10 cellular contexts compared by ENCODE assay signal in genomic region chr2:238847432-238847801, GRCh38. TPM values are rescaled to one million over a fixed set of nuclear protein-coding genes. Genes with fewer than 3 reads are reported as not detected.
DNase-seq lines count a peak whose midpoint lies in the region; ATAC-seq and TF ChIP-seq lines count a peak whose summit lies in the region.
"Had no signal": no experiment of that assay in that cellular context is flagged by ENCODE, and none has a peak within 500 bp of the region (broad histone marks: within the 10 kb centered on the region; RNA-seq: fewer than 3 reads in every experiment).

No MANE protein-coding gene starts in this region.

- H3K9me2 ChIP-seq in GM23248 (ENCODE audit: insufficient read depth), result no peaks in the 10 kb centered on the region

- ATAC-seq in gastrocnemius medialis (peak in 1 of 2 donors; percentile 11), GM21723 (IDR thresholded peaks at IDR 0.05; ENCODE audit: unreplicated experiment) (no peak), HG03439 (IDR thresholded peaks at IDR 0.05; ENCODE audit: unreplicated experiment) (no peak)

- H3K9me3 ChIP-seq in GM23248 (ENCODE audit: low read depth), result no peaks in the 10 kb centered on the region
- no peaks in the 10 kb centered on the region for H3K9me3 ChIP-seq in colonic mucosa
- no peaks in the 10 kb centered on the region; the same call in 1 of the 2 replicates for H3K9me3 ChIP-seq in iPS-20b (ENCODE audit: insufficient read depth, low read depth, low read length)
- H3K9me3 ChIP-seq in gastrocnemius medialis, result no peaks in the 10 kb centered on the region

- H3K4me2 ChIP-seq in GM23248 (ENCODE audit: unreplicated experiment), result peak overlapping the region; percentile 97

- in situ Hi-C loops in GM23248 (cut with MboI) (loop anchor here (10.0 kb wide), 2 partner anchors 123 to 333 kb away; no protein-coding TSS in a partner anchor), gastrocnemius medialis (cut with MboI; ENCODE audit: low sequenced_read_pairs in 4 of 4) (no loop called here)

- H3K4me1 Mint-ChIP-seq in glutamatergic neuron (ENCODE audit: low read depth, unreplicated experiment), result peaks cover 2% of the 10 kb centered on the region

- H3K36me3 Mint-ChIP-seq in glutamatergic neuron (ENCODE audit: unreplicated experiment), result no peaks in the 10 kb centered on the region

- peaks cover 19% of the 10 kb centered on the region for H3K27me3 Mint-ChIP-seq in glutamatergic neuron (ENCODE audit: unreplicated experiment)

- intact Hi-C loops in colonic mucosa (cut with DNase I), result no loop called here
- intact Hi-C loops in gastrocnemius medialis (cut with DNase I; ENCODE audit: low total_unique reads), result no loop called here

- H3F3A ChIP-seq in GM23248 (ENCODE audit: insufficient read depth), result peaks cover 33% of the 10 kb centered on the region

- H3K9ac ChIP-seq in GM23248 (peak overlapping the region; percentile 97), colonic mucosa (ENCODE audit: low read depth in 2 of 2, low read length in 2 of 2) (peak overlapping the region in 1 of 2 donors; percentile 58), iPS-20b (ENCODE audit: low read depth, low read length) (no peak overlapping the region)

- H3K4me3 ChIP-seq in GM23248, result peak overlapping the region; percentile 98
- H3K4me3 ChIP-seq in colonic mucosa, result peak overlapping the region; percentile 37
- H3K4me3 ChIP-seq in iPS-20b (ENCODE audit: low read length), result peak overlapping the region; percentile 67; the same call in 1 of the 2 replicates
- H3K4me3 ChIP-seq in gastrocnemius medialis, result peak overlapping the region; percentile 52 to 63 (median 56)

- WGBS in GM23248 (ENCODE audit: low coverage in 1 of 2, low lambda C conversion rate in 2 of 2, missing lambda C conversion rate in 2 of 2), 2 experiments, result 1% methylated on average over 27 of the region's 28 CpGs

- DNase-seq in GM23248 (no peak), colonic mucosa (no peak), gastrocnemius medialis (no peak), glutamatergic neuron (no peak), NCI-H2171 (lab: John Stamatoyannopoulos, UW) (no peak)
- DNase-seq: Calu3; stimulated activated CD4-positive, alpha-beta T cell treated with anti-CD3 and anti-CD28 coated beads, Interleukin-2, amount 100 ng/mL, for 48 hours had no signal

- TF ChIP-seq CTCF in colonic mucosa (IDR thresholded peaks at IDR 0.05) (no peak), gastrocnemius medialis (IDR thresholded peaks at IDR 0.05 in 4 of 5, conservative IDR thresholded peaks at IDR 0.05 in 1 of 5) (no peak), glutamatergic neuron (IDR thresholded peaks at IDR 0.05; ENCODE audit: partially characterized antibody, unreplicated experiment) (no peak)

- no peak overlapping the region for H3K27ac Mint-ChIP-seq in glutamatergic neuron (ENCODE audit: unreplicated experiment)

- H3K36me3 ChIP-seq in GM23248 (ENCODE audit: low read depth) (peaks cover 34% of the 10 kb centered on the region), colonic mucosa (no peaks in the 10 kb centered on the region), iPS-20b (ENCODE audit: insufficient read depth, low read depth, low read length) (no peaks in the 10 kb centered on the region), gastrocnemius medialis (no peaks in the 10 kb centered on the region)

- H3K4me1 ChIP-seq in GM23248 (ENCODE audit: insufficient read depth) (peaks cover 19% of the 10 kb centered on the region), colonic mucosa (no peaks in the 10 kb centered on the region), iPS-20b (ENCODE audit: insufficient read depth, low read length) (no peaks in the 10 kb centered on the region), gastrocnemius medialis (peaks cover 0 to 4% of the 10 kb centered on the region in 2 donors)

- H3K27me3 ChIP-seq in GM23248 (replicated peaks; ENCODE audit: insufficient read depth) (no peaks in the 10 kb centered on the region), colonic mucosa (peaks cover 33% of the 10 kb centered on the region), iPS-20b (ENCODE audit: insufficient read depth, low read length) (peaks cover 96% of the 10 kb centered on the region), gastrocnemius medialis (peaks cover 51 to 66% (median 57%) of the 10 kb centered on the region in 3 donors)

- H3K79me2 ChIP-seq in GM23248 (ENCODE audit: insufficient read depth), result peaks cover 96% of the 10 kb centered on the region

- no peaks in the 10 kb centered on the region for H4K20me1 ChIP-seq in GM23248 (ENCODE audit: insufficient read depth)

- peak overlapping the region; percentile 96 for H3K27ac ChIP-seq in GM23248
- H3K27ac ChIP-seq in colonic mucosa, result peak overlapping the region; percentile 55
- no peak overlapping the region for H3K27ac ChIP-seq in iPS-20b (ENCODE audit: low read length)
- H3K27ac ChIP-seq in gastrocnemius medialis, result peak overlapping the region; percentile 48 to 59 (median 57)

- no peak overlapping the region for H3K4me3 Mint-ChIP-seq in glutamatergic neuron (ENCODE audit: unreplicated experiment)

- H2AFZ ChIP-seq in GM23248, result no peak overlapping the region

- no peak for TF ChIP-seq POLR2A in gastrocnemius medialis (IDR thresholded peaks at IDR 0.05)

- peaks cover 2% of the 10 kb centered on the region for H3K9me3 Mint-ChIP-seq in glutamatergic neuron (ENCODE audit: unreplicated experiment)

RNA-seq across cellular contexts. Expression of gene TWIST2, which starts 0.5 kb away (rescaled TPM):
- 467 and 544 TPM in 2 replicates for total RNA-seq in GM23248 (2014; rRNA removed; shearing (Covaris generic))
- 248 and 253 TPM in 2 replicates for polyA plus RNA-seq in GM23248 (2016; fragmentation: Nextera tagmentation; extraction: Ambion mirVana)
- total RNA-seq in colonic mucosa (1 to 10 TPM in 1 of 2 donors, under 1 TPM in 1; 0.82 to 2.7 TPM), gastrocnemius medialis (1 to 10 TPM; 1.9 to 9.3 (median 2.2) TPM), glutamatergic neuron (ENCODE audit: unreplicated experiment) (not detected)
- total RNA-seq: Calu3 had no signal

Comparison
In these comparisons a context has a peak if more than half of its experiments do, and no peak if none do; other contexts are left out.
1. H3K4me3 ChIP-seq: peak in every context shown above with its lines; median percentile 98 in GM23248; 67 in iPS-20b; 56 in gastrocnemius medialis; 37 in colonic mucosa.
2. RNA of gene TWIST2, which starts 0.5 kb away (total RNA-seq): 467 to 544 TPM in GM23248; 0.82 to 2.7 TPM in colonic mucosa, 1.9 to 9.3 TPM in gastrocnemius medialis and not detected in glutamatergic neuron (single experiment); every median in the first group is over 10 times any median in the second.